Comparison of ENCODE assay signal across 21 cellular contexts in genomic region chr12:53510181-53510812, GRCh38. TPM values are rescaled to one million over a fixed set of nuclear protein-coding genes. Genes with fewer than 3 reads are reported as not detected.
DNase-seq lines count a peak whose midpoint lies in the region; ATAC-seq and TF ChIP-seq lines count a peak whose summit lies in the region.
"Had no signal": no experiment of that assay in that cellular context is flagged by ENCODE, and none has a peak within 500 bp of the region (broad histone marks: within the 10 kb centered on the region; RNA-seq: fewer than 3 reads in every experiment).

No MANE protein-coding gene starts in this region.

- H3K4me3 Mint-ChIP-seq in HFFc6 (no peak overlapping the region), neural crest cell (no peak overlapping the region), natural killer cell (no peak overlapping the region)
- no peak overlapping the region for H3K4me3 Mint-ChIP-seq in activated T-helper 17 cell treated with anti-CD3 and anti-CD28 coated beads, Interleukin-2, amount 50 U/mL, for 72 hours
- H3K4me3 Mint-ChIP-seq: CD4-positive, CD25-positive, alpha-beta regulatory T cell had no signal

- no peak for ATAC-seq in activated T-helper 17 cell treated with anti-CD3 and anti-CD28 coated beads, Interleukin-2, amount 50 U/mL, for 72 hours (replicated peaks)
- no peak for ATAC-seq in natural killer cell

- DNase-seq in activated effector memory CD4-positive, alpha-beta T cell treated with anti-CD3 and anti-CD28 coated beads, Interleukin-2, amount 50 U/mL, for 16 hours = peak; percentile 52
- DNase-seq in activated effector memory CD4-positive, alpha-beta T cell treated with Interleukin-2 at 50 U/mL for 16 hours = no peak
- no peak for DNase-seq in HFFc6
- DNase-seq in neural crest cell (ENCODE audit: low read depth, low spot score) = no peak
- no peak for DNase-seq in natural killer cell
- no peak for DNase-seq in caudate nucleus (lab: John Stamatoyannopoulos, UW)
- no peak for DNase-seq in stimulated activated CD4-positive, alpha-beta T cell treated with anti-CD3 and anti-CD28 coated beads, Interleukin-4, amount 100 ng/mL, for 1 hour
- DNase-seq: CD4-positive, CD25-positive, alpha-beta regulatory T cell; DMS153; DND-41; GOT3; KBM-7; MG63; NCI-H2081; NCI-H345; NCI-H510A treated with DMSO at 0.1 percent for 48 hours; SIG-M5 had no signal

- H3K36me3 Mint-ChIP-seq in HFFc6 (ENCODE audit: low read depth) (0 out of 2 replicates have a peak, but pooled peaks cover 9% of the 10 kb centered on the region), neural crest cell (ENCODE audit: low read depth) (no peaks in the 10 kb centered on the region), natural killer cell (peaks cover 5% of the 10 kb centered on the region)
- H3K36me3 Mint-ChIP-seq in activated T-helper 17 cell treated with anti-CD3 and anti-CD28 coated beads, Interleukin-2, amount 50 U/mL, for 72 hours (ENCODE audit: low read depth) = peaks cover 58% of the 10 kb centered on the region

- no peak overlapping the region for H3K27ac ChIP-seq in caudate nucleus (ENCODE audit: low read depth, low read length)
- H3K27ac ChIP-seq: SK-N-MC had no signal

- H3K27me3 Mint-ChIP-seq in HFFc6 (ENCODE audit: insufficient read depth) (peaks cover 5% of the 10 kb centered on the region), neural crest cell (ENCODE audit: low read depth) (peaks cover 3% of the 10 kb centered on the region), natural killer cell (ENCODE audit: low read depth in 2 of 2) (no peaks in the 10 kb centered on the region)
- H3K27me3 Mint-ChIP-seq in activated T-helper 17 cell treated with anti-CD3 and anti-CD28 coated beads, Interleukin-2, amount 50 U/mL, for 72 hours = no peaks in the 10 kb centered on the region
- H3K27me3 Mint-ChIP-seq: CD4-positive, CD25-positive, alpha-beta regulatory T cell had no signal

- H3K27ac Mint-ChIP-seq in HFFc6 (peak overlapping the region; percentile 3; the same call in 1 of the 2 replicates), neural crest cell (ENCODE audit: unreplicated experiment) (peak overlapping the region; percentile 3), natural killer cell (no peak overlapping the region)
- H3K27ac Mint-ChIP-seq in activated T-helper 17 cell treated with anti-CD3 and anti-CD28 coated beads, Interleukin-2, amount 50 U/mL, for 72 hours = peak overlapping the region; percentile 58

- peaks cover 20% of the 10 kb centered on the region for H3K4me1 Mint-ChIP-seq in HFFc6 (ENCODE audit: low read depth)
- H3K4me1 Mint-ChIP-seq in activated T-helper 17 cell treated with anti-CD3 and anti-CD28 coated beads, Interleukin-2, amount 50 U/mL, for 72 hours = peaks cover 5% of the 10 kb centered on the region
- H3K4me1 Mint-ChIP-seq in neural crest cell = no peaks in the 10 kb centered on the region
- peaks cover 6% of the 10 kb centered on the region in 2 donors for H3K4me1 Mint-ChIP-seq in natural killer cell

- H3K9me3 Mint-ChIP-seq in HFFc6 (no peaks in the 10 kb centered on the region), neural crest cell (no peaks in the 10 kb centered on the region), natural killer cell (no peaks in the 10 kb centered on the region)
- H3K9me3 Mint-ChIP-seq in activated T-helper 17 cell treated with anti-CD3 and anti-CD28 coated beads, Interleukin-2, amount 50 U/mL, for 72 hours = no peaks in the 10 kb centered on the region
- H3K9me3 Mint-ChIP-seq: CD4-positive, CD25-positive, alpha-beta regulatory T cell had no signal

- TF ChIP-seq CTCF in HFFc6 (IDR thresholded peaks at IDR 0.05) (no peak), neural crest cell (conservative IDR thresholded peaks at IDR 0.05) (no peak), natural killer cell (IDR thresholded peaks at IDR 0.05) (no peak)

- intact Hi-C loops in natural killer cell (cut with micrococcal nuclease) = no loop called here

RNA-seq across cellular contexts. Expression of gene NPFF, which starts 3.0 kb away (rescaled TPM):
- not detected for total RNA-seq in HFFc6 (2021; fragmentation: NEBNext Ultra II Directional; extraction: Animal tissue kit (Norgen Biotek cat#: 25700))
- total RNA-seq in activated T-helper 17 cell treated with anti-CD3 and anti-CD28 coated beads, Interleukin-2, amount 50 U/mL, for 72 hours = not detected
- total RNA-seq in neural crest cell (0.73 TPM in 1 of 2 replicates, not detected in the other), natural killer cell (not detected)
- total RNA-seq: A172; CD4-positive, CD25-positive, alpha-beta regulatory T cell; LHCN-M2 had no signal

RNA-seq across cellular contexts. Expression of gene TARBP2, which starts 9.2 kb away (rescaled TPM):
- 10 to 100 TPM; 35.1 to 41.7 (median 37.1) TPM for total RNA-seq in HFFc6 (2021; fragmentation: NEBNext Ultra II Directional; extraction: Animal tissue kit (Norgen Biotek cat#: 25700))
- total RNA-seq in activated T-helper 17 cell treated with anti-CD3 and anti-CD28 coated beads, Interleukin-2, amount 50 U/mL, for 72 hours = 10 to 100 TPM; 21.7 to 44.0 TPM
- total RNA-seq in neural crest cell (66.6 and 73.1 TPM in 2 replicates), natural killer cell (10 to 100 TPM; 23.8 to 35.1 (median 33.7) TPM)

RNA-seq across cellular contexts. Expression of gene MAP3K12, which starts 11.0 kb away (rescaled TPM):
- 10 to 100 TPM; 21.2 to 26.5 (median 23.5) TPM for total RNA-seq in HFFc6 (2021; fragmentation: NEBNext Ultra II Directional; extraction: Animal tissue kit (Norgen Biotek cat#: 25700))
- 10 to 100 TPM; 18.2 to 20.4 TPM for total RNA-seq in activated T-helper 17 cell treated with anti-CD3 and anti-CD28 coated beads, Interleukin-2, amount 50 U/mL, for 72 hours
- total RNA-seq in neural crest cell = 32.9 and 33.0 TPM in 2 replicates
- 10 to 100 TPM; 15.3 to 21.8 (median 21.8) TPM for total RNA-seq in natural killer cell

RNA-seq across cellular contexts. Expression of gene PCBP2, which starts 58.4 kb away (rescaled TPM):
- 100 to 1,000 TPM; 763 to 969 (median 874) TPM for total RNA-seq in HFFc6 (2021; fragmentation: NEBNext Ultra II Directional; extraction: Animal tissue kit (Norgen Biotek cat#: 25700))
- total RNA-seq in activated T-helper 17 cell treated with anti-CD3 and anti-CD28 coated beads, Interleukin-2, amount 50 U/mL, for 72 hours = 100 to 1,000 TPM; 763 to 862 TPM
- 1,351 and 1,375 TPM in 2 replicates for total RNA-seq in neural crest cell
- 1,000 to 10,000 TPM in 1 of 3 donors, 100 to 1,000 TPM in 2; 910 to 1,083 (median 943) TPM for total RNA-seq in natural killer cell

Comparison
In these comparisons a context has a peak if more than half of its experiments do, and no peak if none do; other contexts are left out.
1. H3K27ac Mint-ChIP-seq: peak in HFFc6 (single experiment), activated T-helper 17 cell treated with anti-CD3 and anti-CD28 coated beads, Interleukin-2, amount 50 U/mL, for 72 hours (single experiment) and neural crest cell (single experiment); none in natural killer cell (0 of 2).